Comparison of ENCODE assay signal across 1 cellular context in the genomic region with DNA sequence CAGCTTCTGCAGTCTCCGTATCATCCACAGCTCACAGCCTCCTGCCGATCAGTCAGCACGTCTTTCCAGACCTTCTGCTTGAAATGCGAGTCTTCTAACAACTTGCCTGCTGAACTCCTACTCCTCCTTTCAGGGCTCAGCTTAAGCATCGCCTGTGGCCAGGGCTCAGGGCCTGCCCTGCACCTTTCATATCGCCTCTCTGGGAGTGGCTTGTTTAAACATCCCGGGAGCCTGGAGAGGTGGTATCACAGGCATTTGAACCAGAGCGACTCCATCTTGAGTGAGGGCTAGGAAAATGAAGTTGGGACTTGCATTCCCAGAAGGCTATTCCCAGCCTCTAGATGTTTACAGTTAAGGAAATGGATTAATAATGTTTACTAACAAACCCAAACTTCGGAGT.
TF ChIP-seq lines count a peak whose summit lies in the region.

No MANE protein-coding gene starts in this region.

TF ChIP-seq in IMR-90, 13 proteins besides CTCF, POLR2A, EP300 and RAD21:
- TF ChIP-seq, protein P1, sequence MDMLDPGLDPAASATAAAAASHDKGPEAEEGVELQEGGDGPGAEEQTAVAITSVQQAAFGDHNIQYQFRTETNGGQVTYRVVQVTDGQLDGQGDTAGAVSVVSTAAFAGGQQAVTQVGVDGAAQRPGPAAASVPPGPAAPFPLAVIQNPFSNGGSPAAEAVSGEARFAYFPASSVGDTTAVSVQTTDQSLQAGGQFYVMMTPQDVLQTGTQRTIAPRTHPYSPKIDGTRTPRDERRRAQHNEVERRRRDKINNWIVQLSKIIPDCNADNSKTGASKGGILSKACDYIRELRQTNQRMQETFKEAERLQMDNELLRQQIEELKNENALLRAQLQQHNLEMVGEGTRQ (IDR thresholded peaks at IDR 0.05; ENCODE audit: low read depth, low read length): no peak
- TF ChIP-seq RFX5 (IDR thresholded peaks at IDR 0.05; ENCODE audit: low read depth, low read length) (no peak), BHLHE40 (IDR thresholded peaks at IDR 0.05; ENCODE audit: low read depth, low read length) (no peak), RCOR1 (IDR thresholded peaks at IDR 0.05; ENCODE audit: insufficient replicate concordance, low read length) (no peak), CHD1 (IDR thresholded peaks at IDR 0.05; ENCODE audit: low read depth, low read length) (no peak), MAZ (IDR thresholded peaks at IDR 0.05; ENCODE audit: borderline replicate concordance, low read depth, low read length) (no peak), CEBPB (IDR thresholded peaks at IDR 0.05; ENCODE audit: low read depth, low read length) (no peak), FOS (IDR thresholded peaks at IDR 0.05; ENCODE audit: low read depth, low read length) (no peak)
